Comparison of ENCODE assay signal across 8 cellular contexts in genomic region chr2:152175368-152176112, GRCh38. TPM values are rescaled to one million over a fixed set of nuclear protein-coding genes. Genes with fewer than 3 reads are reported as not detected.
DNase-seq lines count a peak whose midpoint lies in the region; ATAC-seq, FAIRE-seq and TF ChIP-seq lines count a peak whose summit lies in the region.

TSS of gene STAM2 (minus strand) at chr2:152175763. CDS start at chr2:152175642, 121 bp downstream.

- no peak for FAIRE-seq in pancreas (lab: Jason Lieb, UNC)

- H3K4me3 ChIP-seq in pancreas (peak within 1 kb of the TSS; percentile 60 to 85 (median 76)), tibial artery (peak within 1 kb of the TSS; percentile 73 to 75)

- peak; percentile 85 for DNase-seq in NCI-H1105 treated with DMSO at 0.1 percent for 48 hours (lab: John Stamatoyannopoulos, UW)
- DNase-seq in SW 1271 (lab: John Stamatoyannopoulos, UW) = peak; percentile 77 to 90
- DNase-seq in activated naive CD8-positive, alpha-beta T cell treated with anti-CD3 and anti-CD28 coated beads, Interleukin-2, amount 50 U/mL, for 16 hours (ENCODE audit: low read depth, low spot score) = peak; percentile 86
- DNase-seq in Right ventricle myocardium inferior (ENCODE audit: missing footprints) = peak; percentile 95
- DNase-seq in pancreas = peak; percentile 90 to 97 (median 93)
- peak; percentile 88 to 96 for DNase-seq in tibial artery

- H3K27ac ChIP-seq in pancreas (peak within 1 kb of the TSS; percentile 97 to 99 (median 98)), tibial artery (peak within 1 kb of the TSS; percentile 92 to 93)

- H3K27me3 ChIP-seq in pancreas (no peaks in the 10 kb centered on the region), tibial artery (no peaks in the 10 kb centered on the region)

- H3K36me3 ChIP-seq in pancreas (no peaks in the 10 kb centered on the region), tibial artery (no peaks in the 10 kb centered on the region)

- H3K4me1 ChIP-seq in pancreas (peaks cover 15 to 38% (median 32%) of the 10 kb centered on the region in 3 donors), tibial artery (peaks cover 0 to 37% (median 14%) of the 10 kb centered on the region in 4 donors)

- H3K9me3 ChIP-seq in pancreas = no peaks in the 10 kb centered on the region
- H3K9me3 ChIP-seq in tibial artery = no peaks in the 10 kb centered on the region

- 0 to 1% methylated on average over 69 to 72 of the region's 72 CpGs for WGBS in pancreas, 2 donors

- ATAC-seq in HG02678 (IDR thresholded peaks at IDR 0.05; ENCODE audit: unreplicated experiment) (peak; percentile 77), Right ventricle myocardium inferior (peak; percentile 95), pancreas (peak; percentile 87 to 94 (median 90))

- TF ChIP-seq CTCF in GM12873 (IDR thresholded peaks at IDR 0.05; ENCODE audit: insufficient read depth, low read depth, low read length, missing control alignments) (peak; percentile 96), pancreas (IDR thresholded peaks at IDR 0.05) (peak; percentile 85 to 98 (median 96)), tibial artery (IDR thresholded peaks at IDR 0.05) (peak; percentile 95 to 97)

- intact Hi-C loops in Right ventricle myocardium inferior (cut with DNase I) = loop anchor here (1.0 to 5.0 kb wide), 4 partner anchors 138 to 543 kb away; partner anchors contain the start of genes ARL6IP6 and FMNL2
- intact Hi-C loops in pancreas (cut with DNase I) = no loop called here
- intact Hi-C loops in tibial artery (cut with DNase I; ENCODE audit: low total_unique reads) = loop anchor here (10.0 kb wide), 1 partner anchor 141 kb away; no protein-coding TSS in a partner anchor

RNA-seq across cellular contexts. Expression of gene STAM2, which starts in this region (rescaled TPM):
- 27.0 TPM for total RNA-seq in Right ventricle myocardium inferior
- total RNA-seq in pancreas = 10 to 100 TPM; 14.1 to 20.8 (median 17.0) TPM
- 10 to 100 TPM in 1 of 2 donors, 1 to 10 TPM in 1; 5.9 to 11.0 TPM for polyA plus RNA-seq in pancreas

Comparison
In these comparisons a context has a peak if more than half of its experiments do, and no peak if none do; other contexts are left out.
1. Peak in every context shown above with its lines: DNase-seq, ATAC-seq, H3K4me3 ChIP-seq and H3K27ac ChIP-seq.
2. intact Hi-C loops: an anchor here in Right ventricle myocardium inferior (1.0 to 5.0 kb wide) and tibial artery (10.0 kb wide); none called in pancreas.